ENCODE assay signal across 31 cellular contexts in genomic region chr11:1088927-1089737, GRCh38. TPM values are rescaled to one million over a fixed set of nuclear protein-coding genes. Genes with fewer than 3 reads are reported as not detected.
"Had no signal": no experiment of that assay in that cellular context is flagged by ENCODE, and none has a peak within 500 bp of the region (broad histone marks: within the 10 kb centered on the region; RNA-seq: fewer than 3 reads in every experiment).

No MANE protein-coding gene starts in this region.

- FAIRE-seq: colon, endothelial cell of umbilical vein had no signal

- H3K4me3 ChIP-seq: ascending aorta, dorsolateral prefrontal cortex, neural progenitor cell, thyroid gland had no signal

- H3K36me3 ChIP-seq: ascending aorta, brain microvascular endothelial cell, neural progenitor cell, thyroid gland had no signal

- H3K9me3 ChIP-seq: ascending aorta, thyroid gland had no signal

- DNase-seq: activated CD4-positive, alpha-beta T cell treated with anti-CD3 and anti-CD28 coated beads, Interleukin-2, amount 10 ng/mL, durations not matched to agents 7 days and 5 days; activated CD8-positive, alpha-beta memory T cell treated with anti-CD3 and anti-CD28 coated beads, Interleukin-2, amount 10 ng/mL, durations not matched to agents 7 days and 5 days; activated CD8-positive, alpha-beta T cell treated with anti-CD3 and anti-CD28 coated beads for 36 hours; activated gamma-delta T cell; activated naive CD4-positive, alpha-beta T cell treated with anti-CD3 and anti-CD28 coated beads, Interleukin-2, amount 50 U/mL, for 16 hours; activated T-cell treated with anti-CD3 and anti-CD28 coated beads for 4 hours; brain microvascular endothelial cell; central memory CD4-positive, alpha-beta T cell; effector memory CD8-positive, alpha-beta T cell; foreskin melanocyte; hippocampal formation; mesendoderm; naive B cell; retina; stimulated activated CD4-positive, alpha-beta T cell treated with anti-CD3 and anti-CD28 coated beads, Interleukin-12 subunit alpha, Interleukin-12 subunit beta, amount 100 ng/mL, for 4 hours; stimulated activated CD4-positive, alpha-beta T cell treated with anti-CD3 and anti-CD28 coated beads, Interleukin-4, amount 100 ng/mL, for 4 hours; substantia nigra; T1000; thyroid gland had no signal

- ATAC-seq: activated CD4-positive, CD25-positive, alpha-beta regulatory T cell treated with anti-CD3 and anti-CD28 coated beads, Interleukin-2, amount 50 U/mL, for 24 hours; activated CD8-positive, alpha-beta memory T cell treated with anti-CD3 and anti-CD28 coated beads, Interleukin-2, amount 10 ng/mL, durations not matched to agents 7 days and 5 days; activated CD8-positive, alpha-beta T cell treated with anti-CD3 and anti-CD28 coated beads for 36 hours; effector memory CD8-positive, alpha-beta T cell; esophagus mucosa had no signal

- H3K27me3 ChIP-seq: ascending aorta, brain microvascular endothelial cell, neural progenitor cell, thyroid gland had no signal

- H3K4me2 ChIP-seq: neural progenitor cell had no signal

- H3K9ac ChIP-seq: neural progenitor cell had no signal

- H2AFZ ChIP-seq: neural progenitor cell had no signal

- H3K4me1 ChIP-seq: ascending aorta, neural progenitor cell, thyroid gland had no signal

- H3K27ac ChIP-seq: ascending aorta, brain microvascular endothelial cell, dorsolateral prefrontal cortex, neural progenitor cell, thyroid gland had no signal

RNA-seq across cellular contexts. Expression of gene MUC2, which starts 14.5 kb away (rescaled TPM):
- total RNA-seq: activated CD4-positive, alpha-beta T cell treated with anti-CD3 and anti-CD28 coated beads, Interleukin-2, amount 10 ng/mL, durations not matched to agents 7 days and 5 days; activated CD8-positive, alpha-beta memory T cell treated with anti-CD3 and anti-CD28 coated beads, Interleukin-2, amount 10 ng/mL, durations not matched to agents 7 days and 5 days; activated CD8-positive, alpha-beta T cell treated with anti-CD3 and anti-CD28 coated beads for 36 hours; endothelial cell of umbilical vein; osteoblast; progenitor cell of endocrine pancreas; T-helper 1 cell treated with Interleukin-12 subunit alpha and Interleukin-12 subunit beta and Interleukin-4 antibody, amounts not matched to agents 30 ng/mL and 1 ng/mL, for 36 hours; thyroid gland had no signal
- polyA plus RNA-seq: endothelial cell of umbilical vein had no signal

RNA-seq across cellular contexts. Expression of gene MUC6, which starts 52.6 kb away (rescaled TPM):
- total RNA-seq: activated CD4-positive, alpha-beta T cell treated with anti-CD3 and anti-CD28 coated beads, Interleukin-2, amount 10 ng/mL, durations not matched to agents 7 days and 5 days; activated CD8-positive, alpha-beta memory T cell treated with anti-CD3 and anti-CD28 coated beads, Interleukin-2, amount 10 ng/mL, durations not matched to agents 7 days and 5 days; activated CD8-positive, alpha-beta T cell treated with anti-CD3 and anti-CD28 coated beads for 36 hours; ascending aorta; dorsolateral prefrontal cortex; endothelial cell of umbilical vein; esophagus mucosa; lower leg skin; osteoblast; T-helper 1 cell treated with Interleukin-12 subunit alpha and Interleukin-12 subunit beta and Interleukin-4 antibody, amounts not matched to agents 30 ng/mL and 1 ng/mL, for 36 hours; thyroid gland; ureter had no signal
- polyA plus RNA-seq: endothelial cell of umbilical vein had no signal
